8 cellular contexts compared by ENCODE assay signal in genomic region chr17:28570716-28571254, GRCh38. TPM values are rescaled to one million over a fixed set of nuclear protein-coding genes. Genes with fewer than 3 reads are reported as not detected.
DNase-seq lines count a peak whose midpoint lies in the region; ATAC-seq and TF ChIP-seq lines count a peak whose summit lies in the region.

No MANE protein-coding gene starts in this region.

- no peaks in the 10 kb centered on the region; the same call in 1 of the 2 replicates for H3K36me3 ChIP-seq in PC-3 (ENCODE audit: low read depth, low read length)
- peaks cover 0 to 39% (median 0%) of the 10 kb centered on the region in 9 donors for H3K36me3 ChIP-seq in heart right ventricle
- no peaks in the 10 kb centered on the region for H3K36me3 ChIP-seq in rectal smooth muscle tissue (ENCODE audit: control insufficient read depth, insufficient read depth, low read length)

- H3K4me2 ChIP-seq in PC-3 (ENCODE audit: low read length) = peak overlapping the region; percentile 91

- peak overlapping the region; percentile 97 for H2AFZ ChIP-seq in PC-3 (ENCODE audit: low read length)

- POLR2A ChIA-PET in PC-3 (lab: Charles Lee; ENCODE audit: unreplicated experiment) = interaction anchor here (0.5 to 0.6 kb wide), 2 partner anchors 11 to 18 kb away, joined by 3 to 13 read pairs; no protein-coding TSS in a partner anchor

- H3K4me3 ChIP-seq in PC-3 (ENCODE audit: low read length) (peak overlapping the region; percentile 98), heart right ventricle (peak overlapping the region; percentile 78 to 99 (median 97)), rectal smooth muscle tissue (ENCODE audit: low read length) (peak overlapping the region; percentile 94)

- peaks cover 15% of the 10 kb centered on the region for H3K4me1 ChIP-seq in PC-3 (ENCODE audit: insufficient read depth, low read length)
- H3K4me1 ChIP-seq in heart right ventricle = peaks cover 5 to 60% (median 43%) of the 10 kb centered on the region in 9 donors
- peaks cover 8% of the 10 kb centered on the region for H3K4me1 ChIP-seq in rectal smooth muscle tissue (ENCODE audit: control insufficient read depth, insufficient read depth, low read length)

- H3K9ac ChIP-seq in PC-3 (ENCODE audit: low read length) = peak overlapping the region; percentile 83
- peak overlapping the region; percentile 83 for H3K9ac ChIP-seq in rectal smooth muscle tissue (ENCODE audit: low read length)

- intact Hi-C loops in PC-3 (cut with micrococcal nuclease) = no loop called here
- intact Hi-C loops in heart right ventricle (cut with DNase I) = loop anchor here in 1 of 10 donors (2.0 kb wide), 1 partner anchor 18 kb away; the partner anchor contains the start of gene UNC119

- CTCF ChIA-PET in PC-3 (lab: Charles Lee) = no interaction called here

- TF ChIP-seq CTCF in PC-3 (conservative IDR thresholded peaks at IDR 0.05; ENCODE audit: low read depth, low read length) (no peak), heart right ventricle (IDR thresholded peaks at IDR 0.05) (no peak)

- H3K9me3 ChIP-seq in PC-3 (ENCODE audit: low read length) (no peaks in the 10 kb centered on the region), heart right ventricle (no peaks in the 10 kb centered on the region)

- H3K27me3 ChIP-seq in PC-3 (ENCODE audit: low read length) (no peaks in the 10 kb centered on the region), heart right ventricle (no peaks in the 10 kb centered on the region), rectal smooth muscle tissue (ENCODE audit: control insufficient read depth, insufficient read depth, low read length) (no peaks in the 10 kb centered on the region)

- peaks cover 23% of the 10 kb centered on the region for H3K79me2 ChIP-seq in PC-3 (ENCODE audit: low read length)

- no peak for TF ChIP-seq POLR2A in GM18505 (IDR thresholded peaks at IDR 0.05; ENCODE audit: borderline replicate concordance, extremely low read depth, insufficient read depth, insufficient read length)

- DNase-seq in A172 (ENCODE audit: low spot score) (peak; percentile 38), PC-3 (peak; percentile 20), heart right ventricle (peak in 1 of 2 donors; percentile 19), NCI-H2196 (lab: John Stamatoyannopoulos, UW; ENCODE audit: unreplicated experiment) (no peak)
- peak; percentile 51 for DNase-seq in activated naive CD4-positive, alpha-beta T cell treated with anti-CD3 and anti-CD28 coated beads, Interleukin-2, amount 50 U/mL, for 16 hours

- no TSS peak for BruUV-seq in PC-3 (replicated peaks; lab: Mats Ljungman, UMichigan)

- H3F3A ChIP-seq in PC-3 (ENCODE audit: low read length, unreplicated experiment) = no peaks in the 10 kb centered on the region

- H3K27ac ChIP-seq in PC-3 (ENCODE audit: low read length) (no peak overlapping the region), heart right ventricle (peak overlapping the region in 9 of 10 donors; percentile 83 to 92 (median 87)), rectal smooth muscle tissue (ENCODE audit: low read depth, low read length) (peak overlapping the region; percentile 48)

- H3K9me2 ChIP-seq in PC-3 (replicated peaks; ENCODE audit: low read length) = no peaks in the 10 kb centered on the region

- H4K20me1 ChIP-seq in PC-3 (ENCODE audit: low read length) = no peaks in the 10 kb centered on the region

- WGBS in heart right ventricle, 2 donors = 1% methylated on average over 30 of the region's 30 CpGs

- ATAC-seq in GM18505 (IDR thresholded peaks at IDR 0.05; ENCODE audit: unreplicated experiment) (peak; percentile 22), HG03159 (IDR thresholded peaks at IDR 0.05; ENCODE audit: unreplicated experiment) (peak; percentile 15), PC-3 (peak; percentile 43), heart right ventricle (peak; percentile 4 to 29 (median 9))

RNA-seq across cellular contexts. Expression of gene PIGS, which starts 0.5 kb away (rescaled TPM):
- total RNA-seq in A172 (2014; rRNA removed; shearing (Covaris generic)) = 48.9 and 83.5 TPM in 2 replicates
- 15.8 and 22.4 TPM in 2 replicates for total RNA-seq in PC-3 (2014; rRNA removed)
- total RNA-seq in heart right ventricle = 10 to 100 TPM; 44.6 to 69.3 (median 49.6) TPM
- polyA plus RNA-seq in heart right ventricle = 10 to 100 TPM in 1 of 2 donors, 1 to 10 TPM in 1; 9.0 to 44.9 TPM

RNA-seq across cellular contexts. Expression of gene ALDOC, which starts 5.9 kb away (rescaled TPM):
- total RNA-seq in A172 (2014; rRNA removed; shearing (Covaris generic)) = 1.3 and 2.1 TPM in 2 replicates
- 42.6 and 72.9 TPM in 2 replicates for total RNA-seq in PC-3 (2014; rRNA removed)
- total RNA-seq in heart right ventricle = 100 to 1,000 TPM; 196 to 416 (median 291) TPM
- 100 to 1,000 TPM; 122 to 156 TPM for polyA plus RNA-seq in heart right ventricle

RNA-seq across cellular contexts. Expression of gene UNC119, which starts 18.4 kb away (rescaled TPM):
- 65.5 and 73.5 TPM in 2 replicates for total RNA-seq in A172 (2014; rRNA removed; shearing (Covaris generic))
- 68.4 and 82.1 TPM in 2 replicates for total RNA-seq in PC-3 (2014; rRNA removed)
- total RNA-seq in heart right ventricle = 10 to 100 TPM; 10.6 to 23.4 (median 21.0) TPM
- polyA plus RNA-seq in heart right ventricle = 10 to 100 TPM; 18.0 to 23.8 TPM

RNA-seq across cellular contexts. Expression of gene SPAG5, which starts 28.0 kb away (rescaled TPM):
- 162 and 170 TPM in 2 replicates for total RNA-seq in A172 (2014; rRNA removed; shearing (Covaris generic))
- total RNA-seq in PC-3 (2014; rRNA removed) (86.6 and 118 TPM in 2 replicates), heart right ventricle (1 to 10 TPM in 7 of 10 donors, under 1 TPM in 3; 0.55 to 6.5 (median 1.2) TPM)
- polyA plus RNA-seq in heart right ventricle = 1 to 10 TPM in 1 of 2 donors, under 1 TPM in 1; 0.86 to 1.6 TPM

RNA-seq across cellular contexts. Expression of gene RSKR, which starts 43.2 kb away (rescaled TPM):
- 6.5 and 8.4 TPM in 2 replicates for total RNA-seq in A172 (2014; rRNA removed; shearing (Covaris generic))
- total RNA-seq in PC-3 (2014; rRNA removed) (4.4 and 7.2 TPM in 2 replicates), heart right ventricle (1 to 10 TPM; 2.1 to 6.4 (median 4.1) TPM)
- 1 to 10 TPM; 3.0 to 8.7 TPM for polyA plus RNA-seq in heart right ventricle

Comparison
In these comparisons a context has a peak if more than half of its experiments do, and no peak if none do; other contexts are left out.
1. RNA of gene ALDOC, which starts 5.9 kb away (total RNA-seq): 196 to 416 TPM in heart right ventricle and 42.6 to 72.9 TPM in PC-3; 1.3 to 2.1 TPM in A172; every median in the first group is over 10 times any median in the second.
2. Peak in every context shown above with its lines, with median percentiles within 50 percentile points of each other: ATAC-seq and H3K4me3 ChIP-seq.